1 cellular context compared by ENCODE assay signal in the genomic region with DNA sequence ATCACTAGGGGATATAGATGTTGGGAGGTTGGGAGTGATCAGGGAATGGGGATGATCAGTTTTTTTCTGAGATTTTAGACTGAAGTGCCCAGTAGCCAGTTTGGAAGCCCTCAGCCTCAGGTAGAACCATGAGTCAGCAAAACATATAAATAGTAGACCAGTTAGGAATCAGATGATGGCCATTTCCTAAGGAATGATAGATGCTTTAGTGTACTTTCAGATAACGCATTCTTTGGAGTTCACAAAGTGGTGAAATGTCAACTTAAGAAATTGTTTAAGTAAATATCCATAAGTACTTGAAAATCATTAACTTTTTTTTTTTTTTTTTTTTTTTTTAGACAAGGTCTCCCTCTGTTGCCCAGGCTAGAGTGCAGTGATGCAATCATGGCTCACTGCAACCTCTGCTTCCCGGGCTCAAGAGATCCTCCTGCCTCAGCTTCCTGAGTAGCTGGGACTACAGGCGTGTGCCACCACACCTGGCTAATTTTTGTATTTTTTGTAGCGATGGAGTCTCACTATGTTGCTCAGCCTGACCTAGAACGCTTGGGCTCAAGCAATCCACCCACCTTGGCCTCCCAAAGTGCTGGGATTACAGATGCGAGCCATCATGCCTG. TPM values are rescaled to one million over a fixed set of nuclear protein-coding genes. Genes with fewer than 3 reads are reported as not detected.
"Had no signal": no experiment of that assay in that cellular context is flagged by ENCODE, and none has a peak within 500 bp of the region (broad histone marks: within the 10 kb centered on the region; RNA-seq: fewer than 3 reads in every experiment).

No MANE protein-coding gene starts in this region.

RNA-seq across cellular contexts. Expression of a gene that starts 40.3 kb away (rescaled TPM):
- total RNA-seq: RPMI7951 had no signal
